ENCODE assay signal across 28 cellular contexts in genomic region chr18:5498452-5498851, GRCh38.
"Had no signal": no experiment of that assay in that cellular context is flagged by ENCODE, and none has a peak within 500 bp of the region (broad histone marks: within the 10 kb centered on the region; RNA-seq: fewer than 3 reads in every experiment).

No MANE protein-coding gene starts in this region.

- H3K9me3 Mint-ChIP-seq: stimulated activated effector memory CD8-positive, alpha-beta T cell treated with anti-CD3 and anti-CD28 coated beads, Interleukin-12 subunit alpha, Interleukin-12 subunit beta, amount 100 ng/mL, for 72 hours; stimulated activated naive B cell treated with anti-CD40 and anti-IgM and Interleukin-4, amounts not matched to agents 10 μg/mL and 1 μg/mL and 100 μg/mL, for 72 hours; stimulated activated naive CD8-positive, alpha-beta T cell treated with anti-CD3 and anti-CD28 coated beads, Interleukin-15, amount 100 ng/mL, for 72 hours; stimulated activated naive CD8-positive, alpha-beta T cell treated with anti-CD3 and anti-CD28 coated beads, Interleukin-15, Interleukin-2, amounts not matched to agents 100 ng/mL and 50 ng/mL, for 24 hours; type B pancreatic cell had no signal

- H3K9me3 ChIP-seq: stomach, suprapubic skin, testis, thoracic aorta, thyroid gland, tibial artery, tibial nerve, transverse colon, upper lobe of left lung, upper lobe of right lung, uterus, vagina had no signal

- H3K36me3 ChIP-seq: stomach, suprapubic skin, thoracic aorta, thyroid gland, tibial artery, tibial nerve, transverse colon, upper lobe of left lung, upper lobe of right lung, uterus, vagina had no signal

- FAIRE-seq: urothelium cell line had no signal

- H3K4me3 ChIP-seq: stomach, suprapubic skin, testis, thoracic aorta, thyroid gland, tibial artery, tibial nerve, transverse colon, upper lobe of left lung, upper lobe of right lung, uterus, vagina had no signal

- H3K27ac ChIP-seq: stomach, suprapubic skin, testis, thoracic aorta, thyroid gland, tibial artery, tibial nerve, transverse colon, upper lobe of left lung, upper lobe of right lung, uterus, vagina had no signal

- DNase-seq: stimulated activated CD4-positive, alpha-beta T cell treated with anti-CD3 and anti-CD28 coated beads, Interleukin-2, amount 100 ng/mL, for 48 hours; stimulated activated CD4-positive, alpha-beta T cell treated with anti-CD3 and anti-CD28 coated beads, Interleukin-4, amount 100 ng/mL, for 1 hour; stimulated activated CD4-positive, alpha-beta T cell treated with anti-CD3 and anti-CD28 coated beads, Interleukin-4, amount 100 ng/mL, for 24 hours; stimulated activated CD4-positive, alpha-beta T cell treated with anti-CD3 and anti-CD28 coated beads, Interleukin-4, amount 100 ng/mL, for 4 hours; stimulated activated CD8-positive, alpha-beta memory T cell treated with anti-CD3 and anti-CD28 coated beads, Interleukin-4, amount 100 ng/mL, for 48 hours; stimulated activated naive B cell treated with anti-CD40 and anti-IgM and Interleukin-4, amounts not matched to agents 10 μg/mL and 1 μg/mL and 100 μg/mL, for 72 hours; stimulated activated naive CD4-positive, alpha-beta T cell; stimulated activated naive CD4-positive, alpha-beta T cell treated with Interleukin-2 at 50 U/mL for 16 hours; stimulated activated naive CD8-positive, alpha-beta T cell treated with anti-CD3 and anti-CD28 coated beads, Interleukin-15, amount 100 ng/mL, for 72 hours; stimulated activated naive CD8-positive, alpha-beta T cell treated with anti-CD3 and anti-CD28 coated beads, Interleukin-15, Interleukin-2, amounts not matched to agents 100 U/mL and 50 U/mL, for 24 hours; stomach; substantia nigra; testis; thyroid gland; tibial artery; transverse colon; trophoblast cell; upper lobe of left lung; upper lobe of right lung; uterus had no signal

- H3K27ac Mint-ChIP-seq: stimulated activated effector memory CD8-positive, alpha-beta T cell treated with anti-CD3 and anti-CD28 coated beads, Interleukin-12 subunit alpha, Interleukin-12 subunit beta, amount 100 ng/mL, for 72 hours; stimulated activated naive B cell treated with anti-CD40 and anti-IgM and Interleukin-4, amounts not matched to agents 10 μg/mL and 1 μg/mL and 100 μg/mL, for 72 hours; stimulated activated naive CD8-positive, alpha-beta T cell treated with anti-CD3 and anti-CD28 coated beads, Interleukin-15, amount 100 ng/mL, for 72 hours; stimulated activated naive CD8-positive, alpha-beta T cell treated with anti-CD3 and anti-CD28 coated beads, Interleukin-15, Interleukin-2, amounts not matched to agents 100 ng/mL and 50 ng/mL, for 24 hours; type B pancreatic cell had no signal

- H3K4me1 Mint-ChIP-seq: stimulated activated effector memory CD8-positive, alpha-beta T cell treated with anti-CD3 and anti-CD28 coated beads, Interleukin-12 subunit alpha, Interleukin-12 subunit beta, amount 100 ng/mL, for 72 hours; stimulated activated naive B cell treated with anti-CD40 and anti-IgM and Interleukin-4, amounts not matched to agents 10 μg/mL and 1 μg/mL and 100 μg/mL, for 72 hours; stimulated activated naive CD8-positive, alpha-beta T cell treated with anti-CD3 and anti-CD28 coated beads, Interleukin-15, amount 100 ng/mL, for 72 hours had no signal

- ATAC-seq: stimulated activated effector memory CD8-positive, alpha-beta T cell treated with anti-CD3 and anti-CD28 coated beads, Interleukin-12 subunit alpha, Interleukin-12 subunit beta, amount 100 ng/mL, for 72 hours; stimulated activated naive B cell treated with anti-CD40 and anti-IgM and Interleukin-4, amounts not matched to agents 10 μg/mL and 1 μg/mL and 100 μg/mL, for 72 hours; stimulated activated naive CD8-positive, alpha-beta T cell treated with anti-CD3 and anti-CD28 coated beads, Interleukin-15, amount 100 ng/mL, for 72 hours; stimulated activated naive CD8-positive, alpha-beta T cell treated with anti-CD3 and anti-CD28 coated beads, Interleukin-15, Interleukin-2, amounts not matched to agents 100 U/mL and 50 U/mL, for 24 hours; upper lobe of right lung had no signal

- H3K27me3 ChIP-seq: stomach, suprapubic skin, testis, thyroid gland, tibial artery, tibial nerve, transverse colon, upper lobe of left lung, upper lobe of right lung, uterus, vagina had no signal

- H3K4me3 Mint-ChIP-seq: stimulated activated effector memory CD8-positive, alpha-beta T cell treated with anti-CD3 and anti-CD28 coated beads, Interleukin-12 subunit alpha, Interleukin-12 subunit beta, amount 100 ng/mL, for 72 hours; stimulated activated naive B cell treated with anti-CD40 and anti-IgM and Interleukin-4, amounts not matched to agents 10 μg/mL and 1 μg/mL and 100 μg/mL, for 72 hours; stimulated activated naive CD8-positive, alpha-beta T cell treated with anti-CD3 and anti-CD28 coated beads, Interleukin-15, amount 100 ng/mL, for 72 hours; stimulated activated naive CD8-positive, alpha-beta T cell treated with anti-CD3 and anti-CD28 coated beads, Interleukin-15, Interleukin-2, amounts not matched to agents 100 ng/mL and 50 ng/mL, for 24 hours; type B pancreatic cell had no signal

- H3K27me3 Mint-ChIP-seq: type B pancreatic cell had no signal

- H3K4me1 ChIP-seq: stomach, thyroid gland, tibial artery, transverse colon, upper lobe of left lung, upper lobe of right lung, uterus, vagina had no signal

- H3K36me3 Mint-ChIP-seq: stimulated activated effector memory CD8-positive, alpha-beta T cell treated with anti-CD3 and anti-CD28 coated beads, Interleukin-12 subunit alpha, Interleukin-12 subunit beta, amount 100 ng/mL, for 72 hours; stimulated activated naive B cell treated with anti-CD40 and anti-IgM and Interleukin-4, amounts not matched to agents 10 μg/mL and 1 μg/mL and 100 μg/mL, for 72 hours; type B pancreatic cell had no signal
